ENCODE assay signal across 13 cellular contexts in genomic region chr17:18854956-18855355, GRCh38. TPM values are rescaled to one million over a fixed set of nuclear protein-coding genes. Genes with fewer than 3 reads are reported as not detected.
DNase-seq lines count a peak whose midpoint lies in the region; ATAC-seq, FAIRE-seq and TF ChIP-seq lines count a peak whose summit lies in the region.
"Had no signal": no experiment of that assay in that cellular context is flagged by ENCODE, and none has a peak within 500 bp of the region (broad histone marks: within the 10 kb centered on the region; RNA-seq: fewer than 3 reads in every experiment).

No MANE protein-coding gene starts in this region.

- no peaks in the 10 kb centered on the region for H3K9me3 Mint-ChIP-seq in T-helper 2 cell treated with Interferon-gamma antibody and Interleukin-4, amounts not matched to agents 5 μg/mL and 100 μg/mL, for 36 hours

- ATAC-seq in HG03045 (IDR thresholded peaks at IDR 0.05; ENCODE audit: unreplicated experiment): no peak

- H3K4me1 Mint-ChIP-seq in T-helper 2 cell treated with Interferon-gamma antibody and Interleukin-4, amounts not matched to agents 5 μg/mL and 100 μg/mL, for 36 hours (ENCODE audit: low read depth): peaks cover 23% of the 10 kb centered on the region

- H2AFZ ChIP-seq in OCI-LY1 (ENCODE audit: low read length) (no peak overlapping the region), osteoblast (ENCODE audit: low read length) (no peak overlapping the region)

- H3K4me2 ChIP-seq in OCI-LY1 (ENCODE audit: low read length): peak overlapping the region; percentile 93
- H3K4me2 ChIP-seq in osteoblast (ENCODE audit: insufficient read depth, low read length): peak overlapping the region; percentile 86

- H3K27me3 ChIP-seq in OCI-LY1 (ENCODE audit: insufficient read depth, low read length) (no peaks in the 10 kb centered on the region), ectodermal cell (ENCODE audit: control insufficient read depth, insufficient read depth, low read length, poor library complexity, severe bottlenecking) (no peaks in the 10 kb centered on the region), osteoblast (ENCODE audit: insufficient read depth, low read length) (no peaks in the 10 kb centered on the region)
- H3K27me3 ChIP-seq: MG63 had no signal

- H3K4me3 Mint-ChIP-seq in T-helper 2 cell treated with Interferon-gamma antibody and Interleukin-4, amounts not matched to agents 5 μg/mL and 100 μg/mL, for 36 hours: peak overlapping the region; percentile 91

- H3F3A ChIP-seq in OCI-LY1 (ENCODE audit: insufficient read depth, low read length): no peaks in the 10 kb centered on the region

- peaks cover 3% of the 10 kb centered on the region for H3K36me3 Mint-ChIP-seq in T-helper 2 cell treated with Interferon-gamma antibody and Interleukin-4, amounts not matched to agents 5 μg/mL and 100 μg/mL, for 36 hours (ENCODE audit: low read depth)

- no peaks in the 10 kb centered on the region for H3K36me3 ChIP-seq in OCI-LY1 (ENCODE audit: insufficient read depth, low read length)
- H3K36me3 ChIP-seq in ectodermal cell (ENCODE audit: control insufficient read depth, insufficient read depth, low read length): no peaks in the 10 kb centered on the region
- no peaks in the 10 kb centered on the region for H3K36me3 ChIP-seq in osteoblast (ENCODE audit: insufficient read depth, low read length)
- H3K36me3 ChIP-seq: MG63 had no signal

- WGBS in ectodermal cell, 2 experiments: 93% methylated on average over 7 of the region's 7 CpGs

- FAIRE-seq in GM19239 (lab: Jason Lieb, UNC): no peak
- FAIRE-seq: A204.1, colon had no signal

- H3K79me2 ChIP-seq in OCI-LY1 (ENCODE audit: insufficient read depth, low read length) (peaks cover 18% of the 10 kb centered on the region), osteoblast (ENCODE audit: insufficient read depth, low read length) (peaks cover 22% of the 10 kb centered on the region)

- H3K27ac ChIP-seq in OCI-LY1 (ENCODE audit: low read depth, low read length, poor library complexity, severe bottlenecking) (no peak overlapping the region), ectodermal cell (ENCODE audit: insufficient read depth, low read depth, low read length, poor library complexity, severe bottlenecking) (no peak overlapping the region), osteoblast (ENCODE audit: low read depth, low read length) (no peak overlapping the region)

- H3K9me2 ChIP-seq in OCI-LY1 (ENCODE audit: low read depth, low read length): no peaks in the 10 kb centered on the region

- H3K4me3 ChIP-seq in OCI-LY1 (ENCODE audit: low read depth, low read length, poor library complexity, severe bottlenecking) (peak overlapping the region; percentile 80), ectodermal cell (ENCODE audit: insufficient read depth, low read depth, low read length) (peak overlapping the region; percentile 76), osteoblast (ENCODE audit: insufficient read depth, low read length) (no peak overlapping the region)

- no peak overlapping the region for H3K9ac ChIP-seq in OCI-LY1 (ENCODE audit: low read length)

- H3K4me1 ChIP-seq in OCI-LY1 (ENCODE audit: insufficient read depth, low read length, severe bottlenecking) (peaks cover 37% of the 10 kb centered on the region), ectodermal cell (ENCODE audit: control insufficient read depth, insufficient read depth, low read length) (peaks cover 8% of the 10 kb centered on the region), osteoblast (ENCODE audit: insufficient read depth, low read length) (peaks cover 25% of the 10 kb centered on the region)

- no peaks in the 10 kb centered on the region for H4K20me1 ChIP-seq in OCI-LY1 (ENCODE audit: insufficient read depth, low read length)
- no peaks in the 10 kb centered on the region for H4K20me1 ChIP-seq in osteoblast (ENCODE audit: insufficient read depth, low read length)

- TF ChIP-seq CTCF in OCI-LY1 (IDR thresholded peaks at IDR 0.05; ENCODE audit: low read length) (no peak), osteoblast (IDR thresholded peaks at IDR 0.05; ENCODE audit: extremely low read depth, low read depth, low read length) (no peak)

- no peak for DNase-seq in T-helper 2 cell treated with Interferon-gamma antibody and Interleukin-4, amounts not matched to agents 5 μg/mL and 100 μg/mL, for 36 hours (ENCODE audit: low spot score)
- no peak for DNase-seq in T-helper 2 cell
- DNase-seq in osteoblast (ENCODE audit: insufficient read length, low spot score, missing footprints): no peak
- no peak for DNase-seq in activated effector memory CD4-positive, alpha-beta T cell treated with Interleukin-2 at 50 U/mL for 16 hours
- DNase-seq in GM19239 (ENCODE audit: insufficient read length, low spot score): no peak
- DNase-seq: hypothalamus, NCI-H510A treated with DMSO at 0.1 percent for 48 hours had no signal

- H3K27ac Mint-ChIP-seq in T-helper 2 cell treated with Interferon-gamma antibody and Interleukin-4, amounts not matched to agents 5 μg/mL and 100 μg/mL, for 36 hours: no peak overlapping the region

- no peaks in the 10 kb centered on the region for H3K27me3 Mint-ChIP-seq in T-helper 2 cell treated with Interferon-gamma antibody and Interleukin-4, amounts not matched to agents 5 μg/mL and 100 μg/mL, for 36 hours (ENCODE audit: low read depth)

- H3K9me3 ChIP-seq in OCI-LY1 (ENCODE audit: low read length) (no peaks in the 10 kb centered on the region), ectodermal cell (ENCODE audit: control insufficient read depth, low read length) (no peaks in the 10 kb centered on the region), osteoblast (ENCODE audit: low read depth, low read length) (no peaks in the 10 kb centered on the region)
- H3K9me3 ChIP-seq: MG63 had no signal

RNA-seq across cellular contexts. Expression of gene PRPSAP2, which starts 3.0 kb away (rescaled TPM):
- 58.4 TPM for polyA plus RNA-seq in ectodermal cell (2013, experiment 1 of 4)
- 64.6 TPM for polyA plus RNA-seq in ectodermal cell (2013, experiment 2 of 4)
- 52.1 TPM for polyA plus RNA-seq in ectodermal cell (2013, experiment 3 of 4)
- 59.7 TPM for polyA plus RNA-seq in ectodermal cell (2013, experiment 4 of 4)
- 23.9 and 25.6 TPM in 2 replicates for total RNA-seq in osteoblast
